In the genomic region with DNA sequence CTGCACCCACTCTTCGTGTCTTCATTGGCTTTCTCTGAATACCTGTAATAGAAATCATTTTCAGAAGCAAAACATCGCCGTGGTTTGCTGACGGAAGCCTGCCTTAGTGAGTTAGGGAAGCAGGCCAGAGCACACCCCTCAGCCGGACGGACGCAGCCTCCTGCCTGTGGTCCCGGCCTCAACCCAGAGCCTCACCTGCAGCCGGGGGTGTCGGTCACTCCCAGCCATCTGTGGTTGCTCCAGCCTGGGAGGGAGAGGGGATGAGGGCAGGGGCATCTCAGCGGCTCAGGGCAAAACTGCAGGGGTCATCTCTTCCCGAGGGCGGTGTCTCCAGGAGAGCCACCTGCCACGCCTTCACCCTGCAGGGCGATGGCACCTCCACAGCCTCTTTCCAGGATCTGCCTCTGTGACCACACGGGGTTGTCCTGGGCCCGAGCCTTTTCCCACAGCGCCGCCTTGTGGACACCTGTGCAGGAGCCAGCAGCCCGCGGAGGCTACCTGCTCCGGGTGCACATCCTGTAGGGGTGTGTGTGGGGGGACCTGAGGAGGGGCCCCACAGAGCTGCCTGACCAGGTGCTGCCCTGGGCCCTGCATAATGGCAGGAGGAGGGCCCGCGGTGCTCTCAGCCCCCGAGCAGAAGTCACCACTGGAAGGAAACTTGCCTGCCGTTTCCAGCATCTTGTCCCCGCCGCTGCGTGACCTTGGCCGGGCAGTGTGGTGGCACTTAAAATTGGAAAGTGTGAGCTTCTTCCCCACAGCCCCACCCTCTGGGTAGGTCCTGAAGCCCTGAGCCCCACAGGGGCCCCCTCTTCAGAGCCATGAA, we compare ENCODE assay signal across 1 cellular context.
TF ChIP-seq lines count a peak whose summit lies in the region.

No MANE protein-coding gene starts in this region.

TF ChIP-seq in HepG2, 621 proteins besides CTCF, POLR2A, EP300 and RAD21 (continued from another document and continues in another):
- TF ChIP-seq, protein P1, sequence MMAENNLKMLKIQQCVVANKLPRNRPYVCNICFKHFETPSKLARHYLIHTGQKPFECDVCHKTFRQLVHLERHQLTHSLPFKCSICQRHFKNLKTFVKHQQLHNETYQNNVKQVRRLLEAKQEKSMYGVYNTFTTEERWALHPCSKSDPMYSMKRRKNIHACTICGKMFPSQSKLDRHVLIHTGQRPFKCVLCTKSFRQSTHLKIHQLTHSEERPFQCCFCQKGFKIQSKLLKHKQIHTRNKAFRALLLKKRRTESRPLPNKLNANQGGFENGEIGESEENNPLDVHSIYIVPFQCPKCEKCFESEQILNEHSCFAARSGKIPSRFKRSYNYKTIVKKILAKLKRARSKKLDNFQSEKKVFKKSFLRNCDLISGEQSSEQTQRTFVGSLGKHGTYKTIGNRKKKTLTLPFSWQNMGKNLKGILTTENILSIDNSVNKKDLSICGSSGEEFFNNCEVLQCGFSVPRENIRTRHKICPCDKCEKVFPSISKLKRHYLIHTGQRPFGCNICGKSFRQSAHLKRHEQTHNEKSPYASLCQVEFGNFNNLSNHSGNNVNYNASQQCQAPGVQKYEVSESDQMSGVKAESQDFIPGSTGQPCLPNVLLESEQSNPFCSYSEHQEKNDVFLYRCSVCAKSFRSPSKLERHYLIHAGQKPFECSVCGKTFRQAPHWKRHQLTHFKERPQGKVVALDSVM (CRISPR knock-in tag; IDR thresholded peaks at IDR 0.05) = peak; percentile 89
- TF ChIP-seq ZNF276 (CRISPR knock-in tag; IDR thresholded peaks at IDR 0.05; ENCODE audit: low read depth) (no peak), POLR2AphosphoS5 (IDR thresholded peaks at IDR 0.05; ENCODE audit: low read depth, low read length) (no peak), ZNF598 (CRISPR knock-in tag; IDR thresholded peaks at IDR 0.05; ENCODE audit: borderline replicate concordance) (peak; percentile 56; the same call in 1 of the 2 replicates), ZNF512 (CRISPR knock-in tag; IDR thresholded peaks at IDR 0.05) (no peak), TBL1XR1 (IDR thresholded peaks at IDR 0.05; ENCODE audit: borderline replicate concordance, low read length, partially characterized antibody) (no peak), ZNF879 (CRISPR knock-in tag; IDR thresholded peaks at IDR 0.05) (no peak), ZNF687 (CRISPR knock-in tag; IDR thresholded peaks at IDR 0.05) (peak; percentile 69), ZBTB33 (CRISPR knock-in tag; IDR thresholded peaks at IDR 0.05) (peak; percentile 75), FOSL2 (CRISPR knock-in tag; IDR thresholded peaks at IDR 0.05) (peak; percentile 38; the same call in 1 of the 2 replicates), IKZF4 (CRISPR knock-in tag; IDR thresholded peaks at IDR 0.05; ENCODE audit: borderline replicate concordance, low read depth, not compliant biosample characterization) (no peak), DPF2 (CRISPR knock-in tag; IDR thresholded peaks at IDR 0.05; ENCODE audit: borderline replicate concordance, low read depth) (no peak), HNRNPH1 (optimal IDR thresholded peaks at IDR 0.05; ENCODE audit: low read depth, low read length) (no peak), BHLHE40 (IDR thresholded peaks at IDR 0.05; ENCODE audit: low read length) (0 out of 2 replicates have a peak, but pooled peaks have one; percentile 15), ZNF207 (IDR thresholded peaks at IDR 0.05; ENCODE audit: borderline replicate concordance) (no peak), ZNF672 (CRISPR knock-in tag; IDR thresholded peaks at IDR 0.05) (no peak), PHF8 (CRISPR knock-in tag; IDR thresholded peaks at IDR 0.05) (no peak), ZNF451 (CRISPR knock-in tag; IDR thresholded peaks at IDR 0.05) (no peak), CREBL2 (CRISPR knock-in tag; IDR thresholded peaks at IDR 0.05; ENCODE audit: borderline replicate concordance) (no peak), ZNF44 (CRISPR knock-in tag; IDR thresholded peaks at IDR 0.05) (no peak), YEATS2 (CRISPR knock-in tag; IDR thresholded peaks at IDR 0.05; ENCODE audit: borderline replicate concordance) (0 out of 2 replicates have a peak, but pooled peaks have one; percentile 25), ZNF605 (CRISPR knock-in tag; IDR thresholded peaks at IDR 0.05) (no peak), ZSCAN31 (CRISPR knock-in tag; IDR thresholded peaks at IDR 0.05; ENCODE audit: low read depth) (no peak), ZSCAN30 (CRISPR knock-in tag; IDR thresholded peaks at IDR 0.05) (no peak), BCL6 (CRISPR knock-in tag; IDR thresholded peaks at IDR 0.05) (peak; percentile 87), RBFOX2 (IDR thresholded peaks at IDR 0.05; ENCODE audit: low read depth, low read length) (no peak), KLF13 (CRISPR knock-in tag; IDR thresholded peaks at IDR 0.05) (no peak), ZNF18 (CRISPR knock-in tag; IDR thresholded peaks at IDR 0.05; ENCODE audit: insufficient replicate concordance) (no peak), KMT2A (CRISPR knock-in tag; IDR thresholded peaks at IDR 0.05) (0 out of 2 replicates have a peak, but pooled peaks have one; percentile 40), FIP1L1 (IDR thresholded peaks at IDR 0.05; ENCODE audit: borderline replicate concordance, insufficient read depth, low read depth, low read length) (no peak), CEBPB (IDR thresholded peaks at IDR 0.05; ENCODE audit: borderline replicate concordance, low read depth, low read length) (no peak)
- TF ChIP-seq, protein P2, sequence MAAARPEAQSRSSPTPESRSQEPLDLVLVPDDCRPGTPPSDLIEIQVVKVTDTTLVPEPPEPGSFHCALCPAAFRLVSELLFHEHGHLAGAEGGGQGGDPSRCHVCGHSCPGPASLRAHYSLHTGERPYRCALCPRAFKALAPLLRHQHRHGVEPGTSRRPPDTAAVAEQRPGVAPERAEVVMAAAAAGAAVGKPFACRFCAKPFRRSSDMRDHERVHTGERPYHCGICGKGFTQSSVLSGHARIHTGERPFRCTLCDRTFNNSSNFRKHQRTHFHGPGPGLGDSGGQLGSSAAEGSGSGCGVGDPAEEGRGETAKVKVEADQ (CRISPR knock-in tag; IDR thresholded peaks at IDR 0.05; ENCODE audit: borderline replicate concordance) = no peak
- TF ChIP-seq, protein P3, sequence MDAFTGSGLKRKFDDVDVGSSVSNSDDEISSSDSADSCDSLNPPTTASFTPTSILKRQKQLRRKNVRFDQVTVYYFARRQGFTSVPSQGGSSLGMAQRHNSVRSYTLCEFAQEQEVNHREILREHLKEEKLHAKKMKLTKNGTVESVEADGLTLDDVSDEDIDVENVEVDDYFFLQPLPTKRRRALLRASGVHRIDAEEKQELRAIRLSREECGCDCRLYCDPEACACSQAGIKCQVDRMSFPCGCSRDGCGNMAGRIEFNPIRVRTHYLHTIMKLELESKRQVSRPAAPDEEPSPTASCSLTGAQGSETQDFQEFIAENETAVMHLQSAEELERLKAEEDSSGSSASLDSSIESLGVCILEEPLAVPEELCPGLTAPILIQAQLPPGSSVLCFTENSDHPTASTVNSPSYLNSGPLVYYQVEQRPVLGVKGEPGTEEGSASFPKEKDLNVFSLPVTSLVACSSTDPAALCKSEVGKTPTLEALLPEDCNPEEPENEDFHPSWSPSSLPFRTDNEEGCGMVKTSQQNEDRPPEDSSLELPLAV (CRISPR knock-in tag; conservative IDR thresholded peaks at IDR 0.05; ENCODE audit: low read depth) = no peak
- TF ChIP-seq, protein P4, sequence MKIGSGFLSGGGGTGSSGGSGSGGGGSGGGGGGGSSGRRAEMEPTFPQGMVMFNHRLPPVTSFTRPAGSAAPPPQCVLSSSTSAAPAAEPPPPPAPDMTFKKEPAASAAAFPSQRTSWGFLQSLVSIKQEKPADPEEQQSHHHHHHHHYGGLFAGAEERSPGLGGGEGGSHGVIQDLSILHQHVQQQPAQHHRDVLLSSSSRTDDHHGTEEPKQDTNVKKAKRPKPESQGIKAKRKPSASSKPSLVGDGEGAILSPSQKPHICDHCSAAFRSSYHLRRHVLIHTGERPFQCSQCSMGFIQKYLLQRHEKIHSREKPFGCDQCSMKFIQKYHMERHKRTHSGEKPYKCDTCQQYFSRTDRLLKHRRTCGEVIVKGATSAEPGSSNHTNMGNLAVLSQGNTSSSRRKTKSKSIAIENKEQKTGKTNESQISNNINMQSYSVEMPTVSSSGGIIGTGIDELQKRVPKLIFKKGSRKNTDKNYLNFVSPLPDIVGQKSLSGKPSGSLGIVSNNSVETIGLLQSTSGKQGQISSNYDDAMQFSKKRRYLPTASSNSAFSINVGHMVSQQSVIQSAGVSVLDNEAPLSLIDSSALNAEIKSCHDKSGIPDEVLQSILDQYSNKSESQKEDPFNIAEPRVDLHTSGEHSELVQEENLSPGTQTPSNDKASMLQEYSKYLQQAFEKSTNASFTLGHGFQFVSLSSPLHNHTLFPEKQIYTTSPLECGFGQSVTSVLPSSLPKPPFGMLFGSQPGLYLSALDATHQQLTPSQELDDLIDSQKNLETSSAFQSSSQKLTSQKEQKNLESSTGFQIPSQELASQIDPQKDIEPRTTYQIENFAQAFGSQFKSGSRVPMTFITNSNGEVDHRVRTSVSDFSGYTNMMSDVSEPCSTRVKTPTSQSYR (CRISPR knock-in tag; IDR thresholded peaks at IDR 0.05; ENCODE audit: borderline replicate concordance) = no peak; the same call in 1 of the 2 replicates
